ENCODE assay signal across 9 cellular contexts in the genomic region with DNA sequence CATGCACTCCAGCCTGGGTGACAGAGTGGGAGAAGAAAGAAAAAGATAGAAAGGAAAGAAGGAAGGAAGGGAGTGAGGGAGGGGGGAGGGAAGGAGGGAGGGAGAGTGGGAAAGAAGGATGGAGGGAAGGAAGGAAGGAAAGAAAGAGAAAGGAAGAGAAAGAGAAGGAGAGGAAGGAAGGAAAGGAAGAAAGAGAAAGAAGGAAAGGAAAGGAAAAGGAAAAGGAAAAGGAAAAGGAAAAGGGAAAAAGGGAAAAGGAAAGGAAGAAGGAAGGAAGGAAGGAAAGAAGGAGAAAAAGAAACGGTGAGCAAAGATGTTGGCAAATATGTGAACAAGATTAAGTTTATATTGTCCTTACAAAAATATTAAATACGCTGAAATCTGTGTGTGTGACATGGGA. TPM values are rescaled to one million over a fixed set of nuclear protein-coding genes. Genes with fewer than 3 reads are reported as not detected.
"Had no signal": no experiment of that assay in that cellular context is flagged by ENCODE, and none has a peak within 500 bp of the region (broad histone marks: within the 10 kb centered on the region; RNA-seq: fewer than 3 reads in every experiment).

No MANE protein-coding gene starts in this region.

- FAIRE-seq: G401.6, GM12878, GM12891, GM12892, GM18507, GM19239 had no signal

- ATAC-seq: GM12878 had no signal

- DNase-seq: GDM1, GF-D8 had no signal

- H3K4me3 ChIP-seq: GM12878 had no signal

RNA-seq across cellular contexts. Expression of a gene that starts 42.6 kb away (rescaled TPM):
- total RNA-seq: G401 had no signal
